8 cellular contexts compared by ENCODE assay signal in the genomic region with DNA sequence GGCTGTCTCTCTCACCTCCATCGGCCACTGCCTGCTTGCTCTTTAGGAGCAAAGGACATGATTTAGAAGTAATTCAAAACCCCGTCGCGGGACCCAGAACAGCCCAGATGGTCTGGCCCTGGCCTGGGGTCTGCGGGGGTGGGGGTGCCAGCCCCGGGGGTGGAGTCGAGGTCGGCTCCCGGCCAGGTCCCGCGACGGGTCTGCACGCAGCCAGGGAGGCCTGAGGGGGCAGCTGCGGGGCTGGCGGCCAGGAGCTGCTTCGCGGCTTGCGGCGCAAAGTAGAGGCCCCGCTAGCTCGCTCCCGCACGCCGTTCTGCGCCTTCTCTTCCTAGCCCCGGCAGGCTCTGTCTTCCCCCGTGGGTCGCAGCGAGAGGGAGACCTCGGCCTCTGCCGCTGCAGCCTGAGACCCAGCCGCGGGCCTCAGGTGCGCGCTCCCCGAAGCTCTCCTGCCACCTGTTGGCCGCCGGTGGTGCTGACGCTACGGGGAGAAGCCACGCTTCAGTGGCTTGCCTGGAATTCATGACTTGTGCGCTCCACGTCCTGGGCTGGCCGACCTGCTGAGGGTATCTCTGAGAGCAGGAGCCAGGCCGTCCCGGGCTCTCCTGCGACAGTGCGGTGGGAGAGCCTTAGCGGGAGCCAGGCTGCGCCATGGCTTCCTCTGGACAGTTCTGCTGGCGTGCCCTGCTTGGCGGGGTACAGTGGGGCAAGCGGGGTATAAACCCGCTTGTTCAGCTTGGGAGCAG.
DNase-seq lines count a peak whose midpoint lies in the region; ATAC-seq lines count a peak whose summit lies in the region.

No MANE protein-coding gene starts in this region.

- H3K4me3 Mint-ChIP-seq in central memory CD8-positive, alpha-beta T cell, result peak overlapping the region; percentile 61

- H3K27ac Mint-ChIP-seq in central memory CD8-positive, alpha-beta T cell (ENCODE audit: low read depth), result no peak overlapping the region

- H3K36me3 Mint-ChIP-seq in central memory CD8-positive, alpha-beta T cell (ENCODE audit: insufficient read depth), result peaks cover 1% of the 10 kb centered on the region

- peak; percentile 89 for ATAC-seq in HG02870 (IDR thresholded peaks at IDR 0.05; ENCODE audit: unreplicated experiment)
- peak; percentile 77 for ATAC-seq in central memory CD8-positive, alpha-beta T cell (replicated peaks; ENCODE audit: extremely low read depth, poor library complexity, severe bottlenecking)

- peaks cover 10% of the 10 kb centered on the region for H3K4me1 Mint-ChIP-seq in central memory CD8-positive, alpha-beta T cell

- peaks cover 48% of the 10 kb centered on the region for H3K27me3 Mint-ChIP-seq in central memory CD8-positive, alpha-beta T cell

- no peaks in the 10 kb centered on the region for H3K9me3 Mint-ChIP-seq in central memory CD8-positive, alpha-beta T cell

- DNase-seq in NCI-H1105 treated with DMSO at 0.1 percent for 48 hours (lab: John Stamatoyannopoulos, UW) (peak; percentile 25), NCI-H1105 (lab: John Stamatoyannopoulos, UW) (no peak), NCI-H2171 (lab: John Stamatoyannopoulos, UW) (peak; percentile 44), kidney glomerular epithelial cell (lab: John Stamatoyannopoulos, UW) (peak; percentile 81)
- peak; percentile 36 for DNase-seq in activated CD4-positive, CD25-positive, alpha-beta regulatory T cell treated with anti-CD3 and anti-CD28 coated beads, Interleukin-2, amount 50 U/mL, for 16 hours (ENCODE audit: low read depth, low spot score)
- DNase-seq in central memory CD8-positive, alpha-beta T cell (ENCODE audit: low spot score in 2 of 2), result peak; percentile 28 to 41
- peak; percentile 78 for DNase-seq in stimulated activated CD4-positive, alpha-beta T cell treated with anti-CD3 and anti-CD28 coated beads, Interleukin-1b, Interleukin-23, amount 100 ng/mL, for 48 hours
